In genomic region chr3:101149707-101150106, GRCh38 we compare ENCODE assay signal across 34 cellular contexts.
"Had no signal": no experiment of that assay in that cellular context is flagged by ENCODE, and none has a peak within 500 bp of the region (broad histone marks: within the 10 kb centered on the region; RNA-seq: fewer than 3 reads in every experiment).

No MANE protein-coding gene starts in this region.

- H3K9me3 ChIP-seq: adrenal gland, body of pancreas, breast epithelium had no signal

- H3K27me3 ChIP-seq: adrenal gland, body of pancreas, brain microvascular endothelial cell, breast epithelium had no signal

- H3K4me3 ChIP-seq: adrenal gland, body of pancreas, breast epithelium had no signal

- ATAC-seq: activated CD8-positive, alpha-beta T cell treated with anti-CD3 and anti-CD28 coated beads for 36 hours; activated naive CD4-positive, alpha-beta T cell treated with anti-CD3 and anti-CD28 coated beads, Interleukin-2, amount 50 U/mL, for 72 hours; activated T-cell treated with anti-CD3 and anti-CD28 coated beads, Interleukin-2, amount 50 U/mL, for 4 hours; activated T-cell treated with anti-CD3 and anti-CD28 coated beads, Interleukin-2, amount 50 U/mL, for 72 hours; activated T-helper 17 cell treated with anti-CD3 and anti-CD28 coated beads, Interleukin-2, amount 50 U/mL, for 72 hours; body of pancreas had no signal

- DNase-seq: activated B cell treated with CpG ODN at 0.5 μM for 24 hours; activated CD4-positive, alpha-beta memory T cell treated with anti-CD3 and anti-CD28 coated beads for 36 hours; activated CD4-positive, alpha-beta T cell treated with anti-CD3 and anti-CD28 coated beads for 4 hours; activated CD4-positive, alpha-beta T cell treated with anti-CD3 and anti-CD28 coated beads, Interleukin-2, amount 10 ng/mL, durations not matched to agents 24 days and 14 days; activated CD4-positive, alpha-beta T cell treated with anti-CD3 and anti-CD28 coated beads, Interleukin-2, amount 50 U/mL, for 1 hour; activated CD4-positive, alpha-beta T cell treated with anti-CD3 and anti-CD28 coated beads, Interleukin-2, amount 50 U/mL, for 4 hours; activated CD4-positive, CD25-positive, alpha-beta regulatory T cell treated with anti-CD3 and anti-CD28 coated beads, Interleukin-2, amount 50 U/mL, for 72 hours; activated CD8-positive, alpha-beta memory T cell treated with anti-CD3 and anti-CD28 coated beads, Interleukin-2, amount 50 U/mL, for 4 hours; activated CD8-positive, alpha-beta T cell treated with anti-CD3 and anti-CD28 coated beads for 36 hours; activated effector memory CD4-positive, alpha-beta T cell treated with anti-CD3 and anti-CD28 coated beads, Interleukin-2, amount 50 U/mL, for 16 hours; activated gamma-delta T cell treated with Interleukin-2 at 50 U/mL for 16 hours; activated naive CD4-positive, alpha-beta T cell; activated naive CD4-positive, alpha-beta T cell treated with anti-CD3 and anti-CD28 coated beads for 36 hours; activated naive CD4-positive, alpha-beta T cell treated with anti-CD3 and anti-CD28 coated beads, Interleukin-2, amount 50 U/mL, for 16 hours; activated naive CD8-positive, alpha-beta T cell treated with anti-CD3 and anti-CD28 coated beads for 36 hours; activated T-cell treated with anti-CD3 and anti-CD28 coated beads for 4 hours; activated T-cell treated with anti-CD3 and anti-CD28 coated beads, Interleukin-2, amount 50 U/mL, for 1 hour; activated T-cell treated with anti-CD3 and anti-CD28 coated beads, Interleukin-2, amount 50 U/mL, for 4 hours; activated T-cell treated with anti-CD3 and anti-CD28 coated beads, Interleukin-2, amount 50 U/mL, for 72 hours; adrenal gland; amniotic stem cell; aorta; body of pancreas; brain microvascular endothelial cell; central memory CD4-positive, alpha-beta T cell; T-helper 1 cell; T-helper 2 cell; T-helper 9 cell had no signal

- FAIRE-seq: astrocyte, TTC549 had no signal

- H3K27ac ChIP-seq: adrenal gland, body of pancreas, brain microvascular endothelial cell, breast epithelium, VCaP had no signal

- H3K36me3 ChIP-seq: adrenal gland, brain microvascular endothelial cell, breast epithelium had no signal

- H3K4me1 ChIP-seq: adrenal gland, body of pancreas, breast epithelium had no signal
